In genomic region chr2:159230145-159230877, GRCh38 we compare ENCODE assay signal across 14 cellular contexts. TPM values are rescaled to one million over a fixed set of nuclear protein-coding genes. Genes with fewer than 3 reads are reported as not detected.
DNase-seq lines count a peak whose midpoint lies in the region; ATAC-seq and TF ChIP-seq lines count a peak whose summit lies in the region.
"Had no signal": no experiment of that assay in that cellular context is flagged by ENCODE, and none has a peak within 500 bp of the region (broad histone marks: within the 10 kb centered on the region; RNA-seq: fewer than 3 reads in every experiment).

No MANE protein-coding gene starts in this region.

- DNase-seq in cardiac muscle cell (ENCODE audit: low read depth in 1 of 2, low spot score in 1 of 2) = no peak
- DNase-seq in cardiac septum (ENCODE audit: low spot score) = no peak
- peak; percentile 54 for DNase-seq in globus pallidus (ENCODE audit: low spot score)
- DNase-seq in neural progenitor cell (ENCODE audit: low spot score) = no peak
- no peak for DNase-seq in upper lobe of right lung
- DNase-seq in NCI-H2081 treated with DMSO at 0.1 percent for 48 hours (lab: John Stamatoyannopoulos, UW) = no peak
- no peak for DNase-seq in activated CD8-positive, alpha-beta T cell treated with anti-CD3 and anti-CD28 coated beads for 36 hours
- DNase-seq in NCI-H1694 (lab: John Stamatoyannopoulos, UW) = no peak
- DNase-seq: DMS 273 treated with DMSO at 0.1 percent for 48 hours, NCI-H1092, PC-9 had no signal

- peaks cover 4% of the 10 kb centered on the region for H3K27me3 Mint-ChIP-seq in neural progenitor cell (ENCODE audit: insufficient read depth, low read depth)
- H3K27me3 Mint-ChIP-seq in activated CD8-positive, alpha-beta T cell treated with anti-CD3 and anti-CD28 coated beads for 36 hours = no peaks in the 10 kb centered on the region

- no peaks in the 10 kb centered on the region for H3K9me3 ChIP-seq in cardiac muscle cell (ENCODE audit: low read depth)
- no peaks in the 10 kb centered on the region for H3K9me3 ChIP-seq in neural progenitor cell (ENCODE audit: low read depth)
- no peaks in the 10 kb centered on the region for H3K9me3 ChIP-seq in upper lobe of right lung
- H3K9me3 ChIP-seq: BLaER1 treated with 17β-estradiol and CSF1 and Interleukin-3, amounts not matched to agents 10 nM and 100 nM had no signal

- H3K27ac ChIP-seq in cardiac muscle cell (peak overlapping the region; percentile 48), neural progenitor cell (no peak overlapping the region), upper lobe of right lung (peak overlapping the region; percentile 42)
- H3K27ac ChIP-seq: 22Rv1, KMS-11, PC-9 had no signal

- H3K4me3 ChIP-seq in cardiac muscle cell (no peak overlapping the region), neural progenitor cell (no peak overlapping the region), upper lobe of right lung (no peak overlapping the region)
- H3K4me3 ChIP-seq: BLaER1 treated with 17β-estradiol and CSF1 and Interleukin-3, amounts not matched to agents 10 nM and 100 nM; PC-9 had no signal

- POLR2A ChIA-PET in activated CD8-positive, alpha-beta T cell treated with anti-CD3 and anti-CD28 coated beads for 36 hours (lab: Charles Lee) = no interaction called here

- H3K27ac Mint-ChIP-seq in neural progenitor cell = peak overlapping the region; percentile 46
- no peak overlapping the region for H3K27ac Mint-ChIP-seq in activated CD8-positive, alpha-beta T cell treated with anti-CD3 and anti-CD28 coated beads for 36 hours

- H3K4me1 Mint-ChIP-seq in neural progenitor cell = peaks cover 32% of the 10 kb centered on the region
- H3K4me1 Mint-ChIP-seq in activated CD8-positive, alpha-beta T cell treated with anti-CD3 and anti-CD28 coated beads for 36 hours (ENCODE audit: low read depth) = peaks cover 32% of the 10 kb centered on the region

- no peak overlapping the region for H3K4me2 ChIP-seq in neural progenitor cell
- H3K4me2 ChIP-seq: BLaER1 treated with 17β-estradiol and CSF1 and Interleukin-3, amounts not matched to agents 10 nM and 100 nM; KMS-11; PC-9 had no signal

- H3K9ac ChIP-seq in neural progenitor cell = no peak overlapping the region
- H3K9ac ChIP-seq: BLaER1 treated with 17β-estradiol and CSF1 and Interleukin-3, amounts not matched to agents 10 nM and 100 nM; KMS-11 had no signal

- H3K27me3 ChIP-seq in cardiac muscle cell (no peaks in the 10 kb centered on the region), neural progenitor cell (no peaks in the 10 kb centered on the region), upper lobe of right lung (no peaks in the 10 kb centered on the region)
- H3K27me3 ChIP-seq: BLaER1 treated with 17β-estradiol and CSF1 and Interleukin-3, amounts not matched to agents 10 nM and 100 nM had no signal

- H2AFZ ChIP-seq in neural progenitor cell (replicated peaks) = no peak overlapping the region
- H2AFZ ChIP-seq: PC-9 had no signal

- no peaks in the 10 kb centered on the region for H3K9me3 Mint-ChIP-seq in neural progenitor cell
- no peaks in the 10 kb centered on the region for H3K9me3 Mint-ChIP-seq in activated CD8-positive, alpha-beta T cell treated with anti-CD3 and anti-CD28 coated beads for 36 hours

- no peaks in the 10 kb centered on the region for H3K79me2 ChIP-seq in neural progenitor cell (ENCODE audit: low read depth)

- peak; percentile 9 for ATAC-seq in upper lobe of right lung
- no peak for ATAC-seq in activated CD8-positive, alpha-beta T cell treated with anti-CD3 and anti-CD28 coated beads for 36 hours

- H3K36me3 Mint-ChIP-seq in neural progenitor cell = peaks cover 35% of the 10 kb centered on the region
- peaks cover 10% of the 10 kb centered on the region for H3K36me3 Mint-ChIP-seq in activated CD8-positive, alpha-beta T cell treated with anti-CD3 and anti-CD28 coated beads for 36 hours (ENCODE audit: low read depth)

- H3F3A ChIP-seq in neural progenitor cell (ENCODE audit: low read depth) = no peaks in the 10 kb centered on the region

- peaks cover 17% of the 10 kb centered on the region for H3K4me1 ChIP-seq in cardiac muscle cell (ENCODE audit: low read depth)
- peaks cover 10% of the 10 kb centered on the region for H3K4me1 ChIP-seq in neural progenitor cell
- peaks cover 27% of the 10 kb centered on the region for H3K4me1 ChIP-seq in upper lobe of right lung

- no peaks in the 10 kb centered on the region for H4K20me1 ChIP-seq in neural progenitor cell (ENCODE audit: low read depth)
- H4K20me1 ChIP-seq: BLaER1 treated with 17β-estradiol and CSF1 and Interleukin-3, amounts not matched to agents 10 nM and 100 nM had no signal

- H3K4me3 Mint-ChIP-seq in neural progenitor cell = no peak overlapping the region
- no peak overlapping the region for H3K4me3 Mint-ChIP-seq in activated CD8-positive, alpha-beta T cell treated with anti-CD3 and anti-CD28 coated beads for 36 hours

- H3K36me3 ChIP-seq in cardiac muscle cell = peaks cover 38% of the 10 kb centered on the region
- no peaks in the 10 kb centered on the region for H3K36me3 ChIP-seq in neural progenitor cell
- peaks cover 43% of the 10 kb centered on the region for H3K36me3 ChIP-seq in upper lobe of right lung

- intact Hi-C loops in cardiac septum (cut with DNase I) = no loop called here
- intact Hi-C loops in upper lobe of right lung (cut with DNase I) = no loop called here
- intact Hi-C loops in activated CD8-positive, alpha-beta T cell treated with anti-CD3 and anti-CD28 coated beads for 36 hours (cut with micrococcal nuclease) = no loop called here

- TF ChIP-seq CTCF in cardiac muscle cell (IDR thresholded peaks at IDR 0.05; ENCODE audit: low read depth, low read length) (no peak), neural progenitor cell (IDR thresholded peaks at IDR 0.05) (no peak), upper lobe of right lung (IDR thresholded peaks at IDR 0.05) (no peak)
- no peak for TF ChIP-seq CTCF in activated CD8-positive, alpha-beta T cell treated with anti-CD3 and anti-CD28 coated beads for 36 hours (IDR thresholded peaks at IDR 0.05)

- CTCF ChIA-PET in activated CD8-positive, alpha-beta T cell treated with anti-CD3 and anti-CD28 coated beads for 36 hours (lab: Charles Lee) = no interaction called here

RNA-seq across cellular contexts. Expression of gene WDSUB1, which starts 56.2 kb away (rescaled TPM):
- total RNA-seq in cardiac muscle cell = 10.3 and 13.4 TPM in 2 replicates
- polyA plus RNA-seq in cardiac muscle cell = 13.6 and 19.4 TPM in 2 replicates
- 8.6 TPM for total RNA-seq in cardiac septum
- total RNA-seq in neural progenitor cell (ENCODE audit: low replicate concordance) = 5.2 and 7.1 TPM in 2 replicates
- total RNA-seq in upper lobe of right lung = 16.9 TPM
- total RNA-seq in activated CD8-positive, alpha-beta T cell treated with anti-CD3 and anti-CD28 coated beads for 36 hours = 1 to 10 TPM; 6.8 to 8.6 TPM
